ENCODE assay signal across 9 cellular contexts in genomic region chr12:54285150-54286041, GRCh38. TPM values are rescaled to one million over a fixed set of nuclear protein-coding genes. Genes with fewer than 3 reads are reported as not detected.
DNase-seq lines count a peak whose midpoint lies in the region; ATAC-seq and TF ChIP-seq lines count a peak whose summit lies in the region.
"Had no signal": no experiment of that assay in that cellular context is flagged by ENCODE, and none has a peak within 500 bp of the region (broad histone marks: within the 10 kb centered on the region; RNA-seq: fewer than 3 reads in every experiment).

No MANE protein-coding gene starts in this region.

- TF ChIP-seq CTCF in SU-DHL-6 (IDR thresholded peaks at IDR 0.05; ENCODE audit: insufficient read depth, low read length, poor library complexity, severe bottlenecking) (no peak), fibroblast of villous mesenchyme (IDR thresholded peaks at IDR 0.05; ENCODE audit: insufficient read depth, low read depth, low read length) (peak; percentile 47)

- no peaks in the 10 kb centered on the region for H3K27me3 Mint-ChIP-seq in activated CD8-positive, alpha-beta memory T cell treated with anti-CD3 and anti-CD28 coated beads, Interleukin-2, amount 10 ng/mL, durations not matched to agents 7 days and 5 days

- peaks cover 43% of the 10 kb centered on the region for H3K4me1 Mint-ChIP-seq in activated CD8-positive, alpha-beta memory T cell treated with anti-CD3 and anti-CD28 coated beads, Interleukin-2, amount 10 ng/mL, durations not matched to agents 7 days and 5 days

- peaks cover 40% of the 10 kb centered on the region for H4K20me1 ChIP-seq in SU-DHL-6 (ENCODE audit: low read depth, low read length)

- H3K4me3 Mint-ChIP-seq in activated CD8-positive, alpha-beta memory T cell treated with anti-CD3 and anti-CD28 coated beads, Interleukin-2, amount 10 ng/mL, durations not matched to agents 7 days and 5 days = no peak overlapping the region

- peak overlapping the region; percentile 2 for H3K4me2 ChIP-seq in SU-DHL-6 (ENCODE audit: low read depth, low read length, poor library complexity, severe bottlenecking)

- no peaks in the 10 kb centered on the region for H3K27me3 ChIP-seq in SU-DHL-6 (ENCODE audit: low read length)
- H3K27me3 ChIP-seq in subcutaneous abdominal adipose tissue (ENCODE audit: control insufficient read depth in 5 of 5, insufficient read depth in 4 of 5, low read length in 5 of 5) = no peaks in the 10 kb centered on the region

- ATAC-seq in activated CD8-positive, alpha-beta memory T cell treated with anti-CD3 and anti-CD28 coated beads, Interleukin-2, amount 10 ng/mL, durations not matched to agents 7 days and 5 days = no peak
- no peak for ATAC-seq in HG02870 (IDR thresholded peaks at IDR 0.05; ENCODE audit: unreplicated experiment)
- no peak for ATAC-seq in activated CD4-positive, CD25-positive, alpha-beta regulatory T cell treated with anti-CD3 and anti-CD28 coated beads, Interleukin-2, amount 50 U/mL, for 24 hours

- H3K9ac ChIP-seq in SU-DHL-6 (ENCODE audit: low read length) (no peak overlapping the region), subcutaneous abdominal adipose tissue (ENCODE audit: low read length in 5 of 5) (peak overlapping the region in 1 of 5 donors; percentile 20)

- H3F3A ChIP-seq in SU-DHL-6 (ENCODE audit: insufficient read depth) = peaks cover 94% of the 10 kb centered on the region

- peaks cover 33% of the 10 kb centered on the region for H3K36me3 Mint-ChIP-seq in activated CD8-positive, alpha-beta memory T cell treated with anti-CD3 and anti-CD28 coated beads, Interleukin-2, amount 10 ng/mL, durations not matched to agents 7 days and 5 days

- no peak overlapping the region for H2AFZ ChIP-seq in SU-DHL-6 (ENCODE audit: low read depth, low read length, severe bottlenecking)

- H3K4me3 ChIP-seq in SU-DHL-6 (ENCODE audit: insufficient read depth, low read length, poor library complexity, severe bottlenecking) = no peak overlapping the region
- peak overlapping the region; percentile 27 for H3K4me3 ChIP-seq in fibroblast of villous mesenchyme (ENCODE audit: low read depth, low read length)
- H3K4me3 ChIP-seq in subcutaneous abdominal adipose tissue (ENCODE audit: low read depth in 1 of 5, low read length in 5 of 5) = no peak overlapping the region

- no peak for DNase-seq in activated CD8-positive, alpha-beta memory T cell treated with anti-CD3 and anti-CD28 coated beads, Interleukin-2, amount 10 ng/mL, durations not matched to agents 7 days and 5 days
- no peak for DNase-seq in activated CD8-positive, alpha-beta memory T cell treated with anti-CD3 and anti-CD28 coated beads, Interleukin-2, amount 50 U/mL, for 48 hours
- DNase-seq in fibroblast of villous mesenchyme (ENCODE audit: low read depth) (no peak), SHP77 treated with DMSO at 0.1 percent for 48 hours (lab: John Stamatoyannopoulos, UW) (no peak)

- peaks cover 3 to 65% (median 60%) of the 10 kb centered on the region in 5 donors for H3K4me1 ChIP-seq in subcutaneous abdominal adipose tissue (ENCODE audit: control insufficient read depth in 5 of 5, insufficient read depth in 5 of 5, low read length in 5 of 5)

- H3K9me3 Mint-ChIP-seq in activated CD8-positive, alpha-beta memory T cell treated with anti-CD3 and anti-CD28 coated beads, Interleukin-2, amount 10 ng/mL, durations not matched to agents 7 days and 5 days (ENCODE audit: low read depth) = no peaks in the 10 kb centered on the region

- CTCF ChIA-PET in activated CD8-positive, alpha-beta memory T cell treated with anti-CD3 and anti-CD28 coated beads, Interleukin-2, amount 10 ng/mL, durations not matched to agents 7 days and 5 days (lab: Charles Lee) = interaction anchor here (0.7 to 3.1 kb wide), 11 partner anchors 9 to 114 kb away, joined by 3 to 11 read pairs (median 4); partner anchors contain the start of gene COPZ1

- H3K36me3 ChIP-seq in SU-DHL-6 (ENCODE audit: low read length) (peaks cover 67% of the 10 kb centered on the region), subcutaneous abdominal adipose tissue (ENCODE audit: control insufficient read depth in 5 of 5, insufficient read depth in 5 of 5, low read length in 5 of 5) (peaks cover 43 to 70% (median 55%) of the 10 kb centered on the region in 5 donors)

- peaks cover 32% of the 10 kb centered on the region for H3K79me2 ChIP-seq in SU-DHL-6 (ENCODE audit: insufficient read depth, low read length)

- H3K27ac ChIP-seq in SU-DHL-6 (ENCODE audit: low read depth, low read length) = no peak overlapping the region
- peak overlapping the region; percentile 17 for H3K27ac ChIP-seq in subcutaneous abdominal adipose tissue (ENCODE audit: low read depth, low read length)

- H3K9me2 ChIP-seq in SU-DHL-6 (replicated peaks; ENCODE audit: insufficient read depth, low read length) = no peaks in the 10 kb centered on the region

- H3K27ac Mint-ChIP-seq in activated CD8-positive, alpha-beta memory T cell treated with anti-CD3 and anti-CD28 coated beads, Interleukin-2, amount 10 ng/mL, durations not matched to agents 7 days and 5 days = peak overlapping the region; percentile 54

- H3K9me3 ChIP-seq in SU-DHL-6 (ENCODE audit: insufficient read depth, low read length) (no peaks in the 10 kb centered on the region), subcutaneous abdominal adipose tissue (ENCODE audit: control insufficient read depth in 5 of 5, low read length in 5 of 5) (no peaks in the 10 kb centered on the region)

RNA-seq across cellular contexts. Expression of gene HNRNPA1, which starts 4.9 kb away (rescaled TPM):
- total RNA-seq in activated CD8-positive, alpha-beta memory T cell treated with anti-CD3 and anti-CD28 coated beads, Interleukin-2, amount 10 ng/mL, durations not matched to agents 7 days and 5 days = 1,000 to 10,000 TPM; 1,232 to 1,373 TPM
- 242 and 251 TPM in 2 replicates for total RNA-seq in fibroblast of villous mesenchyme

RNA-seq across cellular contexts. Expression of gene CBX5, which starts 5.5 kb away (rescaled TPM):
- total RNA-seq in activated CD8-positive, alpha-beta memory T cell treated with anti-CD3 and anti-CD28 coated beads, Interleukin-2, amount 10 ng/mL, durations not matched to agents 7 days and 5 days = 100 to 1,000 TPM; 102 to 113 TPM
- total RNA-seq in fibroblast of villous mesenchyme = 50.9 and 68.7 TPM in 2 replicates

RNA-seq across cellular contexts. Expression of gene NFE2, which starts 15.4 kb away (rescaled TPM):
- not detected for total RNA-seq in activated CD8-positive, alpha-beta memory T cell treated with anti-CD3 and anti-CD28 coated beads, Interleukin-2, amount 10 ng/mL, durations not matched to agents 7 days and 5 days
- under 0.01 and 0.43 TPM in 2 replicates for total RNA-seq in fibroblast of villous mesenchyme
- total RNA-seq: glomerular endothelial cell had no signal

RNA-seq across cellular contexts. Expression of gene COPZ1, which starts 39.5 kb away (rescaled TPM):
- total RNA-seq in activated CD8-positive, alpha-beta memory T cell treated with anti-CD3 and anti-CD28 coated beads, Interleukin-2, amount 10 ng/mL, durations not matched to agents 7 days and 5 days = 100 to 1,000 TPM in 1 of 2 experiments, 10 to 100 TPM in 1; 90.8 to 104 TPM
- total RNA-seq in fibroblast of villous mesenchyme = 95.0 and 139 TPM in 2 replicates
